In the genomic region with DNA sequence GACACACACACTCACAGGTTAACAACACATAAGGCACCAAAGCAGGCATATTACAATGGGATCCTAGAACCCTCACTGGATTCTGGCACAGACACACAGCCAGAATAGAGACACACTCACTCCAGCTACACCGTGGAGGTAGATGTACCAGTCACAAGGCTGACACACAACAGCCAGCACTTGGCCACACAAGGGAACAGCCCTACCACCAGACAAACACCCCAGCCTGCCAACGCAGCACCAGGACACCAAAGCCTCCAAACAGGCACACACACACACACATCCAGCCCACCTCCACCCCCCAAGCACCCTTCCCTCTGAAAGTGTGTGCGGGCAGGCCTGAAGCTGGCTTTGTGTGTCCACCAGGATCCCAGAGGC, we compare ENCODE assay signal across 10 cellular contexts. TPM values are rescaled to one million over a fixed set of nuclear protein-coding genes. Genes with fewer than 3 reads are reported as not detected.
DNase-seq lines count a peak whose midpoint lies in the region; ATAC-seq and TF ChIP-seq lines count a peak whose summit lies in the region.
"Had no signal": no experiment of that assay in that cellular context is flagged by ENCODE, and none has a peak within 500 bp of the region (broad histone marks: within the 10 kb centered on the region; RNA-seq: fewer than 3 reads in every experiment).

No MANE protein-coding gene starts in this region.

- peak overlapping the region; percentile 89 for H3K27ac Mint-ChIP-seq in activated CD4-positive, alpha-beta memory T cell treated with anti-CD3 and anti-CD28 coated beads for 36 hours

- no peak for DNase-seq in activated CD4-positive, alpha-beta memory T cell treated with anti-CD3 and anti-CD28 coated beads for 36 hours
- DNase-seq in fibroblast of the aortic adventitia (ENCODE audit: low read depth) (peak; percentile 31), SHP77 treated with DMSO at 0.1 percent for 48 hours (lab: John Stamatoyannopoulos, UW) (no peak), NCI-H2171 (lab: John Stamatoyannopoulos, UW) (no peak)
- DNase-seq: activated CD4-positive, alpha-beta T cell treated with anti-CD3 and anti-CD28 coated beads for 4 hours; NCI-H187 treated with DMSO at 0.1 percent for 48 hours had no signal

- POLR2A ChIA-PET in activated CD4-positive, alpha-beta memory T cell treated with anti-CD3 and anti-CD28 coated beads for 36 hours (lab: Charles Lee) = interaction anchor here (0.9 to 4.5 kb wide), 5 partner anchors 10 to 50 kb away, joined by 3 to 33 read pairs (median 4); a partner anchor contains a TSS

- H3K9me3 Mint-ChIP-seq in activated CD4-positive, alpha-beta memory T cell treated with anti-CD3 and anti-CD28 coated beads for 36 hours = no peaks in the 10 kb centered on the region

- no peaks in the 10 kb centered on the region for H3K9me3 ChIP-seq in ES-I3 (ENCODE audit: control insufficient read depth, insufficient read depth, low read length)

- TF ChIP-seq CTCF in fibroblast of the aortic adventitia (IDR thresholded peaks at IDR 0.05; ENCODE audit: insufficient read depth, low read length) = no peak

- H3K9ac ChIP-seq in ES-I3 (ENCODE audit: low read depth, low read length) = peak overlapping the region; percentile 2; the same call in 1 of the 2 replicates
- H3K9ac ChIP-seq in rectal smooth muscle tissue (ENCODE audit: low read length) = no peak overlapping the region

- H3K4me1 ChIP-seq in ES-I3 (ENCODE audit: insufficient read depth, low read length) = peaks cover 48% of the 10 kb centered on the region
- peaks cover 15% of the 10 kb centered on the region for H3K4me1 ChIP-seq in rectal smooth muscle tissue (ENCODE audit: control insufficient read depth, insufficient read depth, low read length)

- H3K4me3 ChIP-seq in fibroblast of the aortic adventitia (ENCODE audit: low read depth, low read length) (peak overlapping the region; percentile 89), rectal smooth muscle tissue (ENCODE audit: low read length) (peak overlapping the region; percentile 57)

- no peaks in the 10 kb centered on the region for H3K27me3 Mint-ChIP-seq in activated CD4-positive, alpha-beta memory T cell treated with anti-CD3 and anti-CD28 coated beads for 36 hours

- CTCF ChIA-PET in activated CD4-positive, alpha-beta memory T cell treated with anti-CD3 and anti-CD28 coated beads for 36 hours (lab: Charles Lee) = interaction anchor here (1.0 to 13.0 kb wide), 10 partner anchors 10 to 152 kb away, joined by 3 to 164 read pairs (median 6); a partner anchor contains a TSS

- peak overlapping the region; percentile 74 for H3K4me3 Mint-ChIP-seq in activated CD4-positive, alpha-beta memory T cell treated with anti-CD3 and anti-CD28 coated beads for 36 hours

- peak overlapping the region; percentile 99 for H3K27ac ChIP-seq in rectal smooth muscle tissue (ENCODE audit: low read depth, low read length)

- H3K36me3 ChIP-seq in ES-I3 (ENCODE audit: insufficient read depth, low read length) (no peaks in the 10 kb centered on the region), rectal smooth muscle tissue (ENCODE audit: control insufficient read depth, insufficient read depth, low read length) (peaks cover 17% of the 10 kb centered on the region)

- no peaks in the 10 kb centered on the region for H3K27me3 ChIP-seq in rectal smooth muscle tissue (ENCODE audit: control insufficient read depth, insufficient read depth, low read length)

- intact Hi-C loops in activated CD4-positive, alpha-beta memory T cell treated with anti-CD3 and anti-CD28 coated beads for 36 hours (cut with micrococcal nuclease) = no loop called here

- H3K4me1 Mint-ChIP-seq in activated CD4-positive, alpha-beta memory T cell treated with anti-CD3 and anti-CD28 coated beads for 36 hours (ENCODE audit: low read depth) = peaks cover 65% of the 10 kb centered on the region

- H3K36me3 Mint-ChIP-seq in activated CD4-positive, alpha-beta memory T cell treated with anti-CD3 and anti-CD28 coated beads for 36 hours = peaks cover 22% of the 10 kb centered on the region

- ATAC-seq in GM18858 (IDR thresholded peaks at IDR 0.05; ENCODE audit: unreplicated experiment) (no peak), GM21737 (IDR thresholded peaks at IDR 0.05; ENCODE audit: unreplicated experiment) (no peak)

RNA-seq across cellular contexts. Expression of a gene that starts 10.9 kb away (rescaled TPM):
- total RNA-seq in activated CD4-positive, alpha-beta memory T cell treated with anti-CD3 and anti-CD28 coated beads for 36 hours = 100 to 1,000 TPM; 168 to 169 TPM
- total RNA-seq in fibroblast of the aortic adventitia (ENCODE audit: low replicate concordance) = 0.54 TPM in 1 of 2 replicates, not detected in the other

RNA-seq across cellular contexts. Expression of a gene that starts 14.1 kb away (rescaled TPM):
- 10 to 100 TPM; 21.8 to 25.2 TPM for total RNA-seq in activated CD4-positive, alpha-beta memory T cell treated with anti-CD3 and anti-CD28 coated beads for 36 hours
- total RNA-seq in fibroblast of the aortic adventitia (ENCODE audit: low replicate concordance) = 43.9 and 69.4 TPM in 2 replicates

RNA-seq across cellular contexts. Expression of a gene that starts 37.2 kb away (rescaled TPM):
- total RNA-seq in activated CD4-positive, alpha-beta memory T cell treated with anti-CD3 and anti-CD28 coated beads for 36 hours = 10 to 100 TPM; 21.4 to 23.7 TPM
- 8.7 and 23.4 TPM in 2 replicates for total RNA-seq in fibroblast of the aortic adventitia (ENCODE audit: low replicate concordance)

RNA-seq across cellular contexts. Expression of a gene that starts 37.4 kb away (rescaled TPM):
- total RNA-seq in activated CD4-positive, alpha-beta memory T cell treated with anti-CD3 and anti-CD28 coated beads for 36 hours = 10 to 100 TPM; 32.6 to 37.5 TPM
- total RNA-seq in fibroblast of the aortic adventitia (ENCODE audit: low replicate concordance) = 12.6 and 16.3 TPM in 2 replicates

RNA-seq across cellular contexts. Expression of a gene that starts 50.2 kb away (rescaled TPM):
- 10 to 100 TPM; 70.0 to 77.2 TPM for total RNA-seq in activated CD4-positive, alpha-beta memory T cell treated with anti-CD3 and anti-CD28 coated beads for 36 hours
- 1.5 and 13.5 TPM in 2 replicates for total RNA-seq in fibroblast of the aortic adventitia (ENCODE audit: low replicate concordance)

Comparison
In these comparisons a context has a peak if more than half of its experiments do, and no peak if none do; other contexts are left out.
1. RNA of a gene that starts 10.9 kb away (total RNA-seq): 168 to 169 TPM in activated CD4-positive, alpha-beta memory T cell treated with anti-CD3 and anti-CD28 coated beads for 36 hours; 0.54 TPM in fibroblast of the aortic adventitia; every median in the first group is over 100 times any median in the second.